Comparison of ENCODE assay signal across 7 cellular contexts in genomic region chr7:141378405-141378804, GRCh38.
"Had no signal": no experiment of that assay in that cellular context is flagged by ENCODE, and none has a peak within 500 bp of the region (broad histone marks: within the 10 kb centered on the region; RNA-seq: fewer than 3 reads in every experiment).

No MANE protein-coding gene starts in this region.

- H3K27ac Mint-ChIP-seq: H9, HFFc6 had no signal

- H3K4me3 Mint-ChIP-seq: H9, HFFc6 had no signal

- ATAC-seq: K562 had no signal

- DNase-seq: GM23248, GOT3, H9, HCEC 1CT, HFFc6, IMR-90 had no signal

- H3K27ac ChIP-seq: GM23248 had no signal

- H3K4me3 ChIP-seq: GM23248, K562 had no signal
